ENCODE assay signal across 13 cellular contexts in the genomic region with DNA sequence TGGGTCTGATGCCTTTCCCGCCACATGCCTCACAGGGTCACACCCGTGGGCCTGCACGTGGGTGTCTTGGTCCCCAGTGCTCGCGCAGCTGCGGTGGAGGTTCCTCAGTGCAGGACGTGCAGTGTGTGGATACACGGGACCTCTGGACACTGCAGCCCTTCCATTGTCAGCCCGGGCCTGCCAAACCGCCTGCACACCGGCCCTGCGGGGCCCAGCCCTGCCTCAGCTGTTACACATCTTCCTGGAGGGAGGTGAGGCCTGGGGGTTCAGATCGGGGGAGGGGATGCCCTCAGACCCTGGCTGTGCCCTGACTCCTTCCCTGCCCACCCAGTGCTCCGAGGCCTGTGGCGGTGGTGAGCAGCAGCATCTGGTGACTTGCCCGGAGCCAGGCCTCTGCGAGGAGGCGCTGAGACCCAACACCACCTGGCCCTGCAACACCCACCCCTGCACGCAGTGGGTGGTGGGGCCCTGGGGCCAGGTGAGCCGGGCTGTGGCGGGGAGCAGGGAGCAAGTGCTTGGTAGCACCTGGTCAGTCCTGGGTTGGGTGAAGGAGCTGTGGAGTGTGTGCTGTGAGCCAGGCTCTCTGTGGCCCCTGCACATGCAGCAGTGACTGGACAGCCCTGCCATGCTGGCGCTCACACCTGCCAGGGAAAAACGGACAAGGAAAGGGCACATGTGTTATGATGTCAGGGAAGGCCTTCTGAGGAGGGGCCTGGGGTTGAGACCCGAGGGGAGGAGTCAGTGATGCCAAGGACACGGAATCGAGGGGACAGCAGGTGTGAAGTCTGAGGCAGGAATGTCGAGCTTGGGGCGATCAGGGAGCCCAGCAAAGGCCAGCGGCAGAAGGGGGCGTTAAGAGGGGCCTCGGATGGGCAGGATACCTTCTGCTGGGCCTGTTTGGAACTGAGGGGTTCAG.
A peak's percentile ranks its signal among the peaks of the same experiment; 100 is the strongest.
DNase-seq lines count a peak whose midpoint lies in the region; ATAC-seq, FAIRE-seq and TF ChIP-seq lines count a peak whose summit lies in the region.
"Had no signal": no experiment of that assay in that cellular context is flagged by ENCODE, and none has a peak within 500 bp of the region (broad histone marks: within the 10 kb centered on the region; RNA-seq: fewer than 3 reads in every experiment).

No MANE protein-coding gene starts in this region.

- no peaks in the 10 kb centered on the region for H3K9me3 Mint-ChIP-seq in natural killer cell treated with Interleukin-12 subunit alpha and Interleukin-12 subunit beta and Interleukin-15 and Interleukin-18, amount 100 ng/mL, for 72 hours
- H3K9me3 Mint-ChIP-seq in natural killer cell: no peaks in the 10 kb centered on the region
- no peaks in the 10 kb centered on the region for H3K9me3 Mint-ChIP-seq in activated CD8-positive, alpha-beta T cell treated with anti-CD3 and anti-CD28 coated beads for 36 hours
- H3K9me3 Mint-ChIP-seq: activated B cell treated with CpG ODN at 0.5 μM for 24 hours; effector memory CD8-positive, alpha-beta T cell had no signal

- DNase-seq in natural killer cell treated with Interleukin-12 subunit alpha and Interleukin-12 subunit beta and Interleukin-15 and Interleukin-18, amount 100 ng/mL, for 72 hours (ENCODE audit: low spot score): no peak
- DNase-seq in natural killer cell (no peak), mucosa of descending colon (peak in 2 of 3 donors; percentile 32 to 50), urothelium cell line (ENCODE audit: low spot score) (no peak), HEK293T (ENCODE audit: extremely low spot score) (no peak)
- DNase-seq in activated CD8-positive, alpha-beta T cell treated with anti-CD3 and anti-CD28 coated beads for 36 hours: no peak
- DNase-seq: activated B cell treated with CpG ODN at 0.5 μM for 24 hours; BE2C; effector memory CD8-positive, alpha-beta T cell; EL; Karpas-422; stimulated activated CD4-positive, alpha-beta T cell treated with anti-CD3 and anti-CD28 coated beads, Interleukin-15, amount 100 ng/mL, for 24 hours had no signal

- H3K27me3 Mint-ChIP-seq in natural killer cell treated with Interleukin-12 subunit alpha and Interleukin-12 subunit beta and Interleukin-15 and Interleukin-18, amount 100 ng/mL, for 72 hours: peaks cover 0 to 5% of the 10 kb centered on the region in 2 donors
- no peaks in the 10 kb centered on the region for H3K27me3 Mint-ChIP-seq in natural killer cell (ENCODE audit: low read depth in 2 of 2)
- H3K27me3 Mint-ChIP-seq in activated CD8-positive, alpha-beta T cell treated with anti-CD3 and anti-CD28 coated beads for 36 hours: no peaks in the 10 kb centered on the region

- H3K36me3 ChIP-seq in mucosa of descending colon (ENCODE audit: low read depth): no peaks in the 10 kb centered on the region
- H3K36me3 ChIP-seq: BE2C had no signal

- no peak for TF ChIP-seq CTCF in natural killer cell (IDR thresholded peaks at IDR 0.05)
- TF ChIP-seq CTCF in activated CD8-positive, alpha-beta T cell treated with anti-CD3 and anti-CD28 coated beads for 36 hours (IDR thresholded peaks at IDR 0.05): no peak
- TF ChIP-seq CTCF in mucosa of descending colon (IDR thresholded peaks at IDR 0.05): no peak

- no peak overlapping the region for H3K4me3 Mint-ChIP-seq in natural killer cell treated with Interleukin-12 subunit alpha and Interleukin-12 subunit beta and Interleukin-15 and Interleukin-18, amount 100 ng/mL, for 72 hours
- no peak overlapping the region for H3K4me3 Mint-ChIP-seq in natural killer cell
- no peak overlapping the region for H3K4me3 Mint-ChIP-seq in activated CD8-positive, alpha-beta T cell treated with anti-CD3 and anti-CD28 coated beads for 36 hours
- H3K4me3 Mint-ChIP-seq: activated B cell treated with CpG ODN at 0.5 μM for 24 hours had no signal

- intact Hi-C loops in natural killer cell (cut with micrococcal nuclease) (no loop called here), mucosa of descending colon (cut with DNase I, micrococcal nuclease) (no loop called here)
- intact Hi-C loops in activated CD8-positive, alpha-beta T cell treated with anti-CD3 and anti-CD28 coated beads for 36 hours (cut with micrococcal nuclease): no loop called here

- FAIRE-seq in urothelium cell line (lab: Jason Lieb, UNC): no peak

- H3K36me3 Mint-ChIP-seq in natural killer cell treated with Interleukin-12 subunit alpha and Interleukin-12 subunit beta and Interleukin-15 and Interleukin-18, amount 100 ng/mL, for 72 hours: no peaks in the 10 kb centered on the region
- no peaks in the 10 kb centered on the region for H3K36me3 Mint-ChIP-seq in natural killer cell
- no peaks in the 10 kb centered on the region for H3K36me3 Mint-ChIP-seq in activated CD8-positive, alpha-beta T cell treated with anti-CD3 and anti-CD28 coated beads for 36 hours (ENCODE audit: low read depth)

- H3K9me3 ChIP-seq in mucosa of descending colon: no peaks in the 10 kb centered on the region
- H3K9me3 ChIP-seq: BE2C had no signal

- peak; percentile 1 to 4 for ATAC-seq in natural killer cell treated with Interleukin-12 subunit alpha and Interleukin-12 subunit beta and Interleukin-15 and Interleukin-18, amount 100 ng/mL, for 72 hours
- ATAC-seq in natural killer cell (no peak), mucosa of descending colon (peak; percentile 2), GM19455 (IDR thresholded peaks at IDR 0.05; ENCODE audit: unreplicated experiment) (no peak)
- no peak for ATAC-seq in activated CD8-positive, alpha-beta T cell treated with anti-CD3 and anti-CD28 coated beads for 36 hours
- ATAC-seq: effector memory CD8-positive, alpha-beta T cell had no signal

- no peaks in the 10 kb centered on the region for H3K4me1 ChIP-seq in mucosa of descending colon (ENCODE audit: low read depth)

- no peak overlapping the region for H3K4me3 ChIP-seq in mucosa of descending colon

- POLR2A ChIA-PET in activated CD8-positive, alpha-beta T cell treated with anti-CD3 and anti-CD28 coated beads for 36 hours (lab: Charles Lee): no interaction called here
- POLR2A ChIA-PET in HEK293T (lab: Yijun Ruan, JAX): no interaction called here

- CTCF ChIA-PET in activated CD8-positive, alpha-beta T cell treated with anti-CD3 and anti-CD28 coated beads for 36 hours (lab: Charles Lee): interaction anchor here (1.5 kb wide), 1 partner anchor 251 kb away, joined by 4 read pairs; no protein-coding TSS in a partner anchor
- CTCF ChIA-PET in HEK293T (lab: Yijun Ruan, JAX): no interaction called here

- peaks cover 0 to 6% of the 10 kb centered on the region in 2 donors for H3K4me1 Mint-ChIP-seq in natural killer cell treated with Interleukin-12 subunit alpha and Interleukin-12 subunit beta and Interleukin-15 and Interleukin-18, amount 100 ng/mL, for 72 hours (ENCODE audit: low read depth in 2 of 2)
- H3K4me1 Mint-ChIP-seq in natural killer cell: peaks cover 4 to 18% of the 10 kb centered on the region in 2 donors
- H3K4me1 Mint-ChIP-seq in activated CD8-positive, alpha-beta T cell treated with anti-CD3 and anti-CD28 coated beads for 36 hours (ENCODE audit: low read depth): peaks cover 20% of the 10 kb centered on the region

- H3K27ac Mint-ChIP-seq in natural killer cell treated with Interleukin-12 subunit alpha and Interleukin-12 subunit beta and Interleukin-15 and Interleukin-18, amount 100 ng/mL, for 72 hours: no peak overlapping the region
- no peak overlapping the region for H3K27ac Mint-ChIP-seq in natural killer cell
- H3K27ac Mint-ChIP-seq in activated CD8-positive, alpha-beta T cell treated with anti-CD3 and anti-CD28 coated beads for 36 hours: peak overlapping the region; percentile 18
- H3K27ac Mint-ChIP-seq: activated B cell treated with CpG ODN at 0.5 μM for 24 hours had no signal

TF ChIP-seq in HEK293T, 16 proteins besides CTCF, POLR2A, EP300 and RAD21:
- TF ChIP-seq ZNF384 (IDR thresholded peaks at IDR 0.05): no peak
- TF ChIP-seq LEF1 (IDR thresholded peaks at IDR 0.05; ENCODE audit: borderline replicate concordance): no peak
- no peak for TF ChIP-seq PKNOX1 (IDR thresholded peaks at IDR 0.05)
- TF ChIP-seq NFRKB (IDR thresholded peaks at IDR 0.05): no peak
- TF ChIP-seq CTBP1 (IDR thresholded peaks at IDR 0.05; ENCODE audit: borderline replicate concordance): no peak
- TF ChIP-seq BHLHE40 (IDR thresholded peaks at IDR 0.05; ENCODE audit: borderline replicate concordance): no peak
- TF ChIP-seq SUZ12 (IDR thresholded peaks at IDR 0.05): no peak
- TF ChIP-seq FOXK2 (IDR thresholded peaks at IDR 0.05): no peak
- no peak for TF ChIP-seq FOXM1 (IDR thresholded peaks at IDR 0.05; ENCODE audit: borderline replicate concordance)
- TF ChIP-seq TARDBP (IDR thresholded peaks at IDR 0.05): no peak
- no peak for TF ChIP-seq ELF4 (IDR thresholded peaks at IDR 0.05)
- no peak for TF ChIP-seq ARNT (IDR thresholded peaks at IDR 0.05)

Comparison
In these comparisons a context has a peak if more than half of its experiments do, and no peak if none do; other contexts are left out.
1. ATAC-seq: peak in natural killer cell treated with Interleukin-12 subunit alpha and Interleukin-12 subunit beta and Interleukin-15 and Interleukin-18, amount 100 ng/mL, for 72 hours (2 of 2) and mucosa of descending colon (single experiment); none in natural killer cell (0 of 3), activated CD8-positive, alpha-beta T cell treated with anti-CD3 and anti-CD28 coated beads for 36 hours (single experiment) and GM19455 (single experiment).
2. DNase-seq: peak in mucosa of descending colon (2 of 3); none in natural killer cell treated with Interleukin-12 subunit alpha and Interleukin-12 subunit beta and Interleukin-15 and Interleukin-18, amount 100 ng/mL, for 72 hours (single experiment), natural killer cell (single experiment), activated CD8-positive, alpha-beta T cell treated with anti-CD3 and anti-CD28 coated beads for 36 hours (single experiment), urothelium cell line (single experiment) and HEK293T (single experiment).